23 cellular contexts compared by ENCODE assay signal in genomic region chr5:57575839-57576238, GRCh38.
DNase-seq lines count a peak whose midpoint lies in the region; ATAC-seq, FAIRE-seq and TF ChIP-seq lines count a peak whose summit lies in the region.
"Had no signal": no experiment of that assay in that cellular context is flagged by ENCODE, and none has a peak within 500 bp of the region (broad histone marks: within the 10 kb centered on the region; RNA-seq: fewer than 3 reads in every experiment).

No MANE protein-coding gene starts in this region.

- H3K36me3 ChIP-seq in OCI-LY3 (replicated peaks; ENCODE audit: low read depth, low read length) (no peaks in the 10 kb centered on the region), astrocyte (ENCODE audit: insufficient read depth, low read length) (no peaks in the 10 kb centered on the region), osteoblast (ENCODE audit: insufficient read depth, low read length) (no peaks in the 10 kb centered on the region)
- H3K36me3 ChIP-seq: MG63, Peyer's patch, SJCRH30 had no signal

- H3K9me3 Mint-ChIP-seq in astrocyte (ENCODE audit: unreplicated experiment): no peaks in the 10 kb centered on the region
- H3K9me3 Mint-ChIP-seq in activated CD4-positive, alpha-beta T cell treated with anti-CD3 and anti-CD28 coated beads for 36 hours (ENCODE audit: low read depth): peaks cover 3% of the 10 kb centered on the region
- peaks cover 4% of the 10 kb centered on the region for H3K9me3 Mint-ChIP-seq in type B pancreatic cell
- H3K9me3 Mint-ChIP-seq: HFFc6 had no signal

- POLR2A ChIA-PET in activated CD4-positive, alpha-beta T cell treated with anti-CD3 and anti-CD28 coated beads for 36 hours (lab: Charles Lee): no interaction called here

- H3K4me3 ChIP-seq in OCI-LY3 (ENCODE audit: low read length): no peak overlapping the region
- H3K4me3 ChIP-seq in astrocyte (ENCODE audit: insufficient read depth, low read depth, low read length): no peak overlapping the region
- no peak overlapping the region for H3K4me3 ChIP-seq in osteoblast (ENCODE audit: insufficient read depth, low read length)
- H3K4me3 ChIP-seq: MG63, Peyer's patch, SJCRH30 had no signal

- H3K27me3 ChIP-seq in OCI-LY3 (ENCODE audit: low read depth, low read length) (no peaks in the 10 kb centered on the region), astrocyte (ENCODE audit: insufficient read depth, low read length) (no peaks in the 10 kb centered on the region), osteoblast (ENCODE audit: insufficient read depth, low read length) (no peaks in the 10 kb centered on the region)
- H3K27me3 ChIP-seq: MG63, Peyer's patch, SJCRH30 had no signal

- TF ChIP-seq CTCF in OCI-LY3 (IDR thresholded peaks at IDR 0.05; ENCODE audit: low read depth, low read length): no peak
- no peak for TF ChIP-seq CTCF in astrocyte (IDR thresholded peaks at IDR 0.05; ENCODE audit: insufficient read depth, low read depth, low read length)
- no peak for TF ChIP-seq CTCF in osteoblast (IDR thresholded peaks at IDR 0.05; ENCODE audit: extremely low read depth, low read depth, low read length)
- no peak for TF ChIP-seq CTCF in type B pancreatic cell (conservative IDR thresholded peaks at IDR 0.05)

- no peak overlapping the region for H3K27ac Mint-ChIP-seq in astrocyte (ENCODE audit: unreplicated experiment)
- no peak overlapping the region for H3K27ac Mint-ChIP-seq in activated CD4-positive, alpha-beta T cell treated with anti-CD3 and anti-CD28 coated beads for 36 hours
- no peak overlapping the region for H3K27ac Mint-ChIP-seq in type B pancreatic cell
- H3K27ac Mint-ChIP-seq: CD8-positive, alpha-beta T cell; HFFc6 had no signal

- H3K4me1 ChIP-seq in OCI-LY3 (ENCODE audit: low read length) (peaks cover 21% of the 10 kb centered on the region), astrocyte (ENCODE audit: insufficient read depth, low read length) (no peaks in the 10 kb centered on the region), osteoblast (ENCODE audit: insufficient read depth, low read length) (no peaks in the 10 kb centered on the region)
- H3K4me1 ChIP-seq: Peyer's patch, SJCRH30 had no signal

- H3K27me3 Mint-ChIP-seq in astrocyte (ENCODE audit: low read depth, unreplicated experiment) (no peaks in the 10 kb centered on the region), type B pancreatic cell (peaks cover 3% of the 10 kb centered on the region)
- H3K27me3 Mint-ChIP-seq in activated CD4-positive, alpha-beta T cell treated with anti-CD3 and anti-CD28 coated beads for 36 hours: peaks cover 8% of the 10 kb centered on the region

- FAIRE-seq in astrocyte (lab: Jason Lieb, UNC): no peak
- FAIRE-seq: GM19239 had no signal

- H3K4me1 Mint-ChIP-seq in astrocyte (ENCODE audit: low read depth, unreplicated experiment) (no peaks in the 10 kb centered on the region), type B pancreatic cell (ENCODE audit: unreplicated experiment) (no peaks in the 10 kb centered on the region)
- H3K4me1 Mint-ChIP-seq in activated CD4-positive, alpha-beta T cell treated with anti-CD3 and anti-CD28 coated beads for 36 hours: no peaks in the 10 kb centered on the region

- intact Hi-C loops in activated CD4-positive, alpha-beta T cell treated with anti-CD3 and anti-CD28 coated beads for 36 hours (cut with DNase I, micrococcal nuclease): no loop called here

- H3K4me3 Mint-ChIP-seq in astrocyte (ENCODE audit: unreplicated experiment) (no peak overlapping the region), type B pancreatic cell (no peak overlapping the region)
- no peak overlapping the region for H3K4me3 Mint-ChIP-seq in activated CD4-positive, alpha-beta T cell treated with anti-CD3 and anti-CD28 coated beads for 36 hours
- H3K4me3 Mint-ChIP-seq: CD8-positive, alpha-beta T cell; HFFc6 had no signal

- H3K79me2 ChIP-seq in OCI-LY3 (ENCODE audit: low read length) (no peaks in the 10 kb centered on the region), astrocyte (ENCODE audit: insufficient read depth, low read length) (no peaks in the 10 kb centered on the region), osteoblast (ENCODE audit: insufficient read depth, low read length) (no peaks in the 10 kb centered on the region)

- H2AFZ ChIP-seq in OCI-LY3 (ENCODE audit: low read depth, low read length) (no peak overlapping the region), astrocyte (ENCODE audit: low read depth, low read length) (peak overlapping the region; percentile 9), osteoblast (ENCODE audit: low read length) (peak overlapping the region; percentile 8)

- peak; percentile 12 for DNase-seq in NCI-H1436 (lab: John Stamatoyannopoulos, UW)
- DNase-seq in NCI-H1436 treated with DMSO at 0.1 percent for 48 hours (lab: John Stamatoyannopoulos, UW): no peak
- DNase-seq in astrocyte (ENCODE audit: low read depth): no peak
- DNase-seq in osteoblast (ENCODE audit: insufficient read length, low spot score, missing footprints): no peak
- no peak for DNase-seq in activated CD4-positive, alpha-beta T cell treated with anti-CD3 and anti-CD28 coated beads for 36 hours
- DNase-seq in type B pancreatic cell (ENCODE audit: extremely low spot score, unreplicated experiment): no peak
- DNase-seq: C1 segment of cervical spinal cord; CD8-positive, alpha-beta T cell; DND-41; H7; HFFc6; MG63; NCI-H1092 treated with DMSO at 0.1 percent for 48 hours; NCI-H1694; NCI-H2081 treated with DMSO at 0.1 percent for 48 hours; NCI-H2171 treated with DMSO at 0.1 percent for 48 hours; NCI-H524 treated with DMSO at 0.1 percent for 48 hours; Peyer's patch had no signal

- H3K36me3 Mint-ChIP-seq in astrocyte (ENCODE audit: low read depth, unreplicated experiment): no peaks in the 10 kb centered on the region
- no peaks in the 10 kb centered on the region for H3K36me3 Mint-ChIP-seq in activated CD4-positive, alpha-beta T cell treated with anti-CD3 and anti-CD28 coated beads for 36 hours (ENCODE audit: low read depth)
- no peaks in the 10 kb centered on the region for H3K36me3 Mint-ChIP-seq in type B pancreatic cell
- H3K36me3 Mint-ChIP-seq: CD8-positive, alpha-beta T cell had no signal

- H3K9me3 ChIP-seq in OCI-LY3 (ENCODE audit: insufficient read depth, low read length) (no peaks in the 10 kb centered on the region), astrocyte (ENCODE audit: insufficient read depth, low read depth, low read length) (no peaks in the 10 kb centered on the region), osteoblast (ENCODE audit: low read depth, low read length) (no peaks in the 10 kb centered on the region)
- H3K9me3 ChIP-seq: MG63, Peyer's patch, SJCRH30 had no signal

- H4K20me1 ChIP-seq in OCI-LY3 (ENCODE audit: insufficient read depth, low read length) (no peaks in the 10 kb centered on the region), astrocyte (ENCODE audit: insufficient read depth, low read length) (no peaks in the 10 kb centered on the region), osteoblast (ENCODE audit: insufficient read depth, low read length) (no peaks in the 10 kb centered on the region)

- CTCF ChIA-PET in activated CD4-positive, alpha-beta T cell treated with anti-CD3 and anti-CD28 coated beads for 36 hours (lab: Charles Lee): interaction anchor here (1.1 kb wide), 1 partner anchor 124 kb away, joined by 3 read pairs; no protein-coding TSS in a partner anchor

- no peak for ATAC-seq in activated CD4-positive, alpha-beta T cell treated with anti-CD3 and anti-CD28 coated beads for 36 hours
- no peak for ATAC-seq in GM21526 (IDR thresholded peaks at IDR 0.05; ENCODE audit: low FRiP score, unreplicated experiment)
- ATAC-seq: CD8-positive, alpha-beta T cell had no signal

- H3K27ac ChIP-seq in OCI-LY3 (ENCODE audit: low read length) (no peak overlapping the region), astrocyte (ENCODE audit: low read depth, low read length) (no peak overlapping the region), osteoblast (ENCODE audit: low read depth, low read length) (no peak overlapping the region)
- H3K27ac ChIP-seq: 22Rv1, Peyer's patch, SJCRH30 had no signal

- H3K4me2 ChIP-seq in OCI-LY3 (ENCODE audit: low read length) (peak overlapping the region; percentile 20), astrocyte (ENCODE audit: low read length) (no peak overlapping the region), osteoblast (ENCODE audit: insufficient read depth, low read length) (no peak overlapping the region)

- no peak overlapping the region for H3K9ac ChIP-seq in OCI-LY3 (ENCODE audit: low read length)
- no peak overlapping the region for H3K9ac ChIP-seq in astrocyte (ENCODE audit: low read length)
